9 cellular contexts compared by ENCODE assay signal in the genomic region with DNA sequence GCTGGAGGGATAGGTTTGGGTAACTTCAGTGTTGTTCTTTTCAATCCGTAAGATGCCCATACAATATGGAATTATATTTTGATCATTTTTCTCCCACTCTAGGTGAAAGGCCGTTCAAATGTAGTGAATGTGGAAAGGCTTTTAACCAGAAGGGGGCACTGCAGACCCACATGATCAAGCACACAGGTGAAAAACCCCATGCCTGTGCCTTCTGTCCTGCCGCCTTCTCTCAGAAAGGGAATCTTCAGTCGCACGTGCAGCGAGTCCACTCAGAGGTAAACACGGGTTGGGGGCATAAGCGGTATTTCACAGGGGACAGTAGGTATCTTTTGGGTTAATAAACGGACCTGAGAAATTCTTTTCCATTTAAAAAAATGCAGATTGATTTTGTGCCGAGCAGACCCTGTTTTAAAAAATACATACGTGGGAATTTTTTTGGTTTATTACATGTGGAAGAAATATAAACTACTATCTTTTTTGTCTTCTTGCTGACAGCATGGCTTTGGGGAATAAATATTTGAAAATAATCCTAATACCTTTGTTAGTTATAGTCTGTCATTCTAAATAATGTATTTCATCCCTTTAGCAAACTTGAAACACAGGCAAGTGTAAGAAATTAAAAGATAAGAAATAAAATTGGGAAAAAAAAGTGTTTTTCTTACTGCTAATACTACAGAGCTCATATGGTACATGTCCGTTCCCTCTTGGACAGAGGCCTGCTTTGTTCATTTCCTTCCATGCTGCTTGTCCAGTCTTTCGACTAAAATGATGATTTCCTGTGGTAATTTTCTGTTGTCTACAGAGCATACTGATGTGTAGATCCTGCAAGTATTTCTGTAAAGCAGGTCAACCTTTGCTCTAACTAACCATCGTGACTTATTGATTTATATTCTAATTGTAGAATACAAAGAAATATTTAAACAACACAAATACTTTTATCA. TPM values are rescaled to one million over a fixed set of nuclear protein-coding genes. Genes with fewer than 3 reads are reported as not detected.
DNase-seq lines count a peak whose midpoint lies in the region; ATAC-seq and TF ChIP-seq lines count a peak whose summit lies in the region.
"Had no signal": no experiment of that assay in that cellular context is flagged by ENCODE, and none has a peak within 500 bp of the region (broad histone marks: within the 10 kb centered on the region; RNA-seq: fewer than 3 reads in every experiment).

No MANE protein-coding gene starts in this region.

- no peak for TF ChIP-seq EP300 in sigmoid colon (IDR thresholded peaks at IDR 0.05)

- TF ChIP-seq POLR2A in sigmoid colon (IDR thresholded peaks at IDR 0.05): no peak

- intact Hi-C loops in sigmoid colon (cut with DNase I): loop anchor here (2.0 kb wide), 1 partner anchor 73 kb away; no protein-coding TSS in a partner anchor

- no peaks in the 10 kb centered on the region for H3K27me3 ChIP-seq in sigmoid colon

- no peak for ATAC-seq in activated T-cell treated with anti-CD3 and anti-CD28 coated beads, Interleukin-2, amount 50 U/mL, for 4 hours
- ATAC-seq in GM18909 (IDR thresholded peaks at IDR 0.05; ENCODE audit: poor library complexity, unreplicated experiment): no peak

- no peak overlapping the region for H3K27ac Mint-ChIP-seq in glutamatergic neuron (ENCODE audit: unreplicated experiment)
- H3K27ac Mint-ChIP-seq: activated naive CD4-positive, alpha-beta T cell treated with anti-CD3 and anti-CD28 coated beads, Interleukin-2, amount 50 U/mL, for 24 hours had no signal

- peaks cover 25% of the 10 kb centered on the region for H3K36me3 Mint-ChIP-seq in activated T-cell treated with anti-CD3 and anti-CD28 coated beads, Interleukin-2, amount 50 U/mL, for 4 hours (ENCODE audit: insufficient read depth)
- no peaks in the 10 kb centered on the region for H3K36me3 Mint-ChIP-seq in glutamatergic neuron (ENCODE audit: unreplicated experiment)

- H3K27ac ChIP-seq in sigmoid colon: no peak overlapping the region

- DNase-seq in NCI-H187 (lab: John Stamatoyannopoulos, UW) (peak; percentile 19 to 40), NCI-H187 treated with DMSO at 0.1 percent for 48 hours (lab: John Stamatoyannopoulos, UW) (no peak), HFF-Myc (ENCODE audit: extremely low read depth, low read depth) (no peak), NCI-H2107 treated with DMSO at 0.1 percent for 48 hours (lab: John Stamatoyannopoulos, UW; ENCODE audit: unreplicated experiment) (peak; percentile 66), glutamatergic neuron (peak; percentile 63), sigmoid colon (no peak)
- DNase-seq in activated T-cell treated with anti-CD3 and anti-CD28 coated beads, Interleukin-2, amount 50 U/mL, for 4 hours: peak; percentile 13

- no peaks in the 10 kb centered on the region for H3K4me1 ChIP-seq in sigmoid colon

- peaks cover 12% of the 10 kb centered on the region for H3K4me1 Mint-ChIP-seq in activated T-cell treated with anti-CD3 and anti-CD28 coated beads, Interleukin-2, amount 50 U/mL, for 4 hours (ENCODE audit: low read depth)
- H3K4me1 Mint-ChIP-seq in glutamatergic neuron (ENCODE audit: low read depth, unreplicated experiment): peaks cover 7% of the 10 kb centered on the region

- H3K4me3 Mint-ChIP-seq in activated T-cell treated with anti-CD3 and anti-CD28 coated beads, Interleukin-2, amount 50 U/mL, for 4 hours: no peak overlapping the region
- H3K4me3 Mint-ChIP-seq in glutamatergic neuron (ENCODE audit: unreplicated experiment): no peak overlapping the region

- 48 to 76% methylated on average over 14 of the region's 14 CpGs for WGBS in sigmoid colon, 2 donors

- no peaks in the 10 kb centered on the region for H3K9me3 ChIP-seq in sigmoid colon

- H3K9me3 Mint-ChIP-seq in activated T-cell treated with anti-CD3 and anti-CD28 coated beads, Interleukin-2, amount 50 U/mL, for 4 hours: no peaks in the 10 kb centered on the region
- peaks cover 1% of the 10 kb centered on the region for H3K9me3 Mint-ChIP-seq in glutamatergic neuron (ENCODE audit: unreplicated experiment)
- H3K9me3 Mint-ChIP-seq: activated naive CD4-positive, alpha-beta T cell treated with anti-CD3 and anti-CD28 coated beads, Interleukin-2, amount 50 U/mL, for 24 hours had no signal

- H3K4me3 ChIP-seq in HFF-Myc (replicated peaks; ENCODE audit: low read depth, low read length) (no peak overlapping the region), sigmoid colon (no peak overlapping the region)

- TF ChIP-seq CTCF in HFF-Myc (IDR thresholded peaks at IDR 0.05; ENCODE audit: low read depth, low read length, missing control alignments): peak; percentile 60
- peak; percentile 79 for TF ChIP-seq CTCF in glutamatergic neuron (IDR thresholded peaks at IDR 0.05; ENCODE audit: partially characterized antibody, unreplicated experiment)
- peak; percentile 28 to 65 (median 44) for TF ChIP-seq CTCF in sigmoid colon (IDR thresholded peaks at IDR 0.05)

- H3K27me3 Mint-ChIP-seq in activated T-cell treated with anti-CD3 and anti-CD28 coated beads, Interleukin-2, amount 50 U/mL, for 4 hours (ENCODE audit: low read depth): no peaks in the 10 kb centered on the region
- peaks cover 3% of the 10 kb centered on the region for H3K27me3 Mint-ChIP-seq in glutamatergic neuron (ENCODE audit: unreplicated experiment)
- H3K27me3 Mint-ChIP-seq: activated naive CD4-positive, alpha-beta T cell treated with anti-CD3 and anti-CD28 coated beads, Interleukin-2, amount 50 U/mL, for 24 hours had no signal

- peaks cover 3 to 57% (median 9%) of the 10 kb centered on the region in 4 donors for H3K36me3 ChIP-seq in sigmoid colon

RNA-seq across cellular contexts. Expression of gene ZNF236, which starts 53.3 kb away (rescaled TPM):
- 10 to 100 TPM; 13.9 to 16.6 (median 15.5) TPM for total RNA-seq in activated T-cell treated with anti-CD3 and anti-CD28 coated beads, Interleukin-2, amount 50 U/mL, for 4 hours
- total RNA-seq in glutamatergic neuron (ENCODE audit: unreplicated experiment) (21.0 TPM), sigmoid colon (10 to 100 TPM; 18.9 to 26.6 (median 22.4) TPM)
- polyA plus RNA-seq in sigmoid colon: 1 to 10 TPM in 1 of 3 donors, under 1 TPM in 2; 0.60 to 3.4 (median 0.92) TPM

Comparison
In these comparisons a context has a peak if more than half of its experiments do, and no peak if none do; other contexts are left out.
1. DNase-seq: peak in NCI-H187 (2 of 2), NCI-H2107 treated with DMSO at 0.1 percent for 48 hours (single experiment), activated T-cell treated with anti-CD3 and anti-CD28 coated beads, Interleukin-2, amount 50 U/mL, for 4 hours (single experiment) and glutamatergic neuron (single experiment); none in NCI-H187 treated with DMSO at 0.1 percent for 48 hours (single experiment), HFF-Myc (single experiment) and sigmoid colon (single experiment).
2. Peak in every context shown above with its lines, with median percentiles within 50 percentile points of each other: CTCF ChIP-seq.